In genomic region chr5:150318613-150319483, GRCh38 we compare ENCODE assay signal across 15 cellular contexts. TPM values are rescaled to one million over a fixed set of nuclear protein-coding genes. Genes with fewer than 3 reads are reported as not detected.
DNase-seq lines count a peak whose midpoint lies in the region; ATAC-seq, FAIRE-seq and TF ChIP-seq lines count a peak whose summit lies in the region.
"Had no signal": no experiment of that assay in that cellular context is flagged by ENCODE, and none has a peak within 500 bp of the region (broad histone marks: within the 10 kb centered on the region; RNA-seq: fewer than 3 reads in every experiment).

No MANE protein-coding gene starts in this region.

- H3K27me3 ChIP-seq in PC-9 (ENCODE audit: insufficient read depth, low read depth) = no peaks in the 10 kb centered on the region
- no peaks in the 10 kb centered on the region for H3K27me3 ChIP-seq in endocrine pancreas (ENCODE audit: control insufficient read depth, insufficient read depth, low read length)

- TF ChIP-seq CTCF in Calu3 (IDR thresholded peaks at IDR 0.05; ENCODE audit: unreplicated experiment) = no peak
- TF ChIP-seq CTCF in PC-9 (conservative IDR thresholded peaks at IDR 0.05) = no peak
- no peak for TF ChIP-seq CTCF in mesothelial cell of epicardium (IDR thresholded peaks at IDR 0.05; ENCODE audit: unreplicated experiment)

- H3K4me3 ChIP-seq in PC-9 (no peak overlapping the region), endocrine pancreas (ENCODE audit: control insufficient read depth, insufficient read depth, low read length) (no peak overlapping the region)

- TF ChIP-seq POLR2A in H54 (IDR thresholded peaks at IDR 0.05; ENCODE audit: low read depth, low read length) = no peak

- H4K20me1 ChIP-seq in PC-9 (ENCODE audit: insufficient read depth) = no peaks in the 10 kb centered on the region

- H3K27ac Mint-ChIP-seq in Calu3 (ENCODE audit: unreplicated experiment) (peak overlapping the region; percentile 97), mesothelial cell of epicardium (peak overlapping the region; percentile 70)
- H3K27ac Mint-ChIP-seq: activated CD4-positive, alpha-beta memory T cell treated with anti-CD3 and anti-CD28 coated beads for 36 hours; activated naive CD8-positive, alpha-beta T cell treated with anti-CD3 and anti-CD28 coated beads for 36 hours had no signal

- FAIRE-seq in H54 (lab: Jason Lieb, UNC) = no peak

- H3K4me1 Mint-ChIP-seq in Calu3 (ENCODE audit: low read depth, unreplicated experiment) (peaks cover 68% of the 10 kb centered on the region), mesothelial cell of epicardium (peaks cover 36% of the 10 kb centered on the region)
- H3K4me1 Mint-ChIP-seq: activated naive CD8-positive, alpha-beta T cell treated with anti-CD3 and anti-CD28 coated beads for 36 hours; central memory CD8-positive, alpha-beta T cell had no signal

- no peaks in the 10 kb centered on the region for H3K36me3 ChIP-seq in PC-9 (ENCODE audit: low read depth)
- no peaks in the 10 kb centered on the region for H3K36me3 ChIP-seq in endocrine pancreas (ENCODE audit: control insufficient read depth, insufficient read depth, low read length)

- CTCF ChIA-PET in Calu3 (lab: Charles Lee) (interaction anchor here (0.6 kb wide), 1 partner anchor 27 kb away, joined by 3 read pairs; no protein-coding TSS in a partner anchor), PC-9 (lab: Charles Lee) (no interaction called here)

- H3K27me3 Mint-ChIP-seq in Calu3 (ENCODE audit: unreplicated experiment) = no peaks in the 10 kb centered on the region
- H3K27me3 Mint-ChIP-seq in mesothelial cell of epicardium (ENCODE audit: low read depth) = no peaks in the 10 kb centered on the region
- H3K27me3 Mint-ChIP-seq: activated CD4-positive, alpha-beta memory T cell treated with anti-CD3 and anti-CD28 coated beads for 36 hours; activated naive CD8-positive, alpha-beta T cell treated with anti-CD3 and anti-CD28 coated beads for 36 hours had no signal

- H3K4me2 ChIP-seq in PC-9 = peak overlapping the region; percentile 68

- peaks cover 70% of the 10 kb centered on the region for H3K4me1 ChIP-seq in PC-9 (replicated peaks; ENCODE audit: insufficient read depth)
- no peaks in the 10 kb centered on the region for H3K4me1 ChIP-seq in endocrine pancreas (ENCODE audit: control insufficient read depth, insufficient read depth, low read length)

- H3K9me3 ChIP-seq in PC-9 (ENCODE audit: insufficient read depth, low read depth) (no peaks in the 10 kb centered on the region), endocrine pancreas (ENCODE audit: control insufficient read depth, low read length) (no peaks in the 10 kb centered on the region)

- H3K9me2 ChIP-seq in PC-9 (ENCODE audit: insufficient read depth) = no peaks in the 10 kb centered on the region

- peaks cover 56% of the 10 kb centered on the region for H3F3A ChIP-seq in PC-9 (ENCODE audit: insufficient read depth, low read depth)

- ATAC-seq in left lobe of liver = no peak

- H3K79me2 ChIP-seq in PC-9 (ENCODE audit: low read depth) = no peaks in the 10 kb centered on the region

- intact Hi-C loops in Calu3 (cut with micrococcal nuclease; ENCODE audit: unreplicated experiment) = no loop called here
- intact Hi-C loops in PC-9 (cut with micrococcal nuclease; ENCODE audit: unreplicated experiment) = no loop called here

- H3K36me3 Mint-ChIP-seq in Calu3 (ENCODE audit: insufficient read depth, unreplicated experiment) = peaks cover 3% of the 10 kb centered on the region
- H3K36me3 Mint-ChIP-seq in mesothelial cell of epicardium = no peaks in the 10 kb centered on the region
- H3K36me3 Mint-ChIP-seq: activated CD4-positive, alpha-beta memory T cell treated with anti-CD3 and anti-CD28 coated beads for 36 hours; activated naive CD8-positive, alpha-beta T cell treated with anti-CD3 and anti-CD28 coated beads for 36 hours had no signal

- BruUV-seq in Calu3 (replicated peaks; lab: Mats Ljungman, UMichigan) = no TSS peak
- BruUV-seq in PC-9 (replicated peaks; lab: Mats Ljungman, UMichigan) = no TSS peak

- DNase-seq in Calu3 (no peak), PC-9 (no peak), mesothelial cell of epicardium (ENCODE audit: low spot score in 2 of 2, unreplicated experiment in 2 of 2) (no peak), T-helper 9 cell (no peak), left lobe of liver (ENCODE audit: low spot score) (no peak), H54 (ENCODE audit: insufficient read length, low spot score) (no peak), NCI-H345 (lab: John Stamatoyannopoulos, UW) (no peak)
- DNase-seq: activated CD4-positive, alpha-beta memory T cell treated with anti-CD3 and anti-CD28 coated beads for 36 hours; activated naive CD8-positive, alpha-beta T cell treated with anti-CD3 and anti-CD28 coated beads for 36 hours; activated T-cell treated with anti-CD3 and anti-CD28 coated beads, Interleukin-2, amount 50 U/mL, for 48 hours; effector memory CD4-positive, alpha-beta T cell; NCI-H146 had no signal

- H3K9me3 Mint-ChIP-seq in Calu3 (ENCODE audit: low read depth, unreplicated experiment) (peaks cover 6% of the 10 kb centered on the region), mesothelial cell of epicardium (peaks cover 4% of the 10 kb centered on the region)
- H3K9me3 Mint-ChIP-seq: activated naive CD8-positive, alpha-beta T cell treated with anti-CD3 and anti-CD28 coated beads for 36 hours; central memory CD8-positive, alpha-beta T cell had no signal

- H3K4me3 Mint-ChIP-seq in Calu3 (ENCODE audit: low read depth, unreplicated experiment) (no peak overlapping the region), mesothelial cell of epicardium (no peak overlapping the region)
- H3K4me3 Mint-ChIP-seq: activated CD4-positive, alpha-beta memory T cell treated with anti-CD3 and anti-CD28 coated beads for 36 hours; activated naive CD8-positive, alpha-beta T cell treated with anti-CD3 and anti-CD28 coated beads for 36 hours; central memory CD8-positive, alpha-beta T cell had no signal

- H2AFZ ChIP-seq in PC-9 = no peak overlapping the region

- peak overlapping the region; percentile 19 for H3K9ac ChIP-seq in endocrine pancreas (ENCODE audit: control insufficient read depth, insufficient read depth, low read length)

- POLR2A ChIA-PET in PC-9 (lab: Charles Lee; ENCODE audit: unreplicated experiment) = interaction anchor here (0.7 kb wide), 1 partner anchor 99 kb away, joined by 17 read pairs; no protein-coding TSS in a partner anchor

- H3K27ac ChIP-seq in PC-9 = peak overlapping the region; percentile 81

RNA-seq across cellular contexts. Expression of gene ARSI, which starts 16.1 kb away (rescaled TPM):
- total RNA-seq in Calu3 (2022) (0.71 and 0.93 TPM in 2 replicates), PC-9 (2021) (2.6 and 3.2 TPM in 2 replicates), mesothelial cell of epicardium (18.5 to 19.1 TPM (median 18.8 TPM) in 3 replicates), left lobe of liver (0.43 TPM)
- total RNA-seq: activated CD4-positive, alpha-beta memory T cell treated with anti-CD3 and anti-CD28 coated beads for 36 hours; activated naive CD8-positive, alpha-beta T cell treated with anti-CD3 and anti-CD28 coated beads for 36 hours; lung microvascular endothelial cell had no signal

RNA-seq across cellular contexts. Expression of gene CAMK2A, which starts 29.3 kb away (rescaled TPM):
- total RNA-seq in Calu3 (2022) = not detected in 2 replicates
- total RNA-seq in PC-9 (2021) = 0.13 and 0.65 TPM in 2 replicates
- total RNA-seq in mesothelial cell of epicardium = 3.9 to 4.1 TPM (median 4.0 TPM) in 3 replicates
- total RNA-seq in left lobe of liver = not detected
- total RNA-seq: activated CD4-positive, alpha-beta memory T cell treated with anti-CD3 and anti-CD28 coated beads for 36 hours; activated naive CD8-positive, alpha-beta T cell treated with anti-CD3 and anti-CD28 coated beads for 36 hours; lung microvascular endothelial cell had no signal

RNA-seq across cellular contexts. Expression of gene TCOF1, which starts 38.6 kb away (rescaled TPM):
- total RNA-seq in Calu3 (2022) (96.1 and 106 TPM in 2 replicates), PC-9 (2021) (68.4 and 75.3 TPM in 2 replicates), mesothelial cell of epicardium (53.7 to 58.8 TPM (median 55.7 TPM) in 3 replicates), left lobe of liver (9.9 TPM)
